In genomic region chr1:11730429-11730861, GRCh38 we compare ENCODE assay signal across 10 cellular contexts. TPM values are rescaled to one million over a fixed set of nuclear protein-coding genes. Genes with fewer than 3 reads are reported as not detected.
DNase-seq lines count a peak whose midpoint lies in the region; ATAC-seq, FAIRE-seq and TF ChIP-seq lines count a peak whose summit lies in the region.
"Had no signal": no experiment of that assay in that cellular context is flagged by ENCODE, and none has a peak within 500 bp of the region (broad histone marks: within the 10 kb centered on the region; RNA-seq: fewer than 3 reads in every experiment).

No MANE protein-coding gene starts in this region.

- H3K9me3 ChIP-seq in effector memory CD4-positive, alpha-beta T cell (ENCODE audit: control insufficient read depth, low read length), result no peaks in the 10 kb centered on the region
- no peaks in the 10 kb centered on the region for H3K9me3 ChIP-seq in osteoblast (ENCODE audit: low read depth, low read length)
- H3K9me3 ChIP-seq: A549 had no signal

- FAIRE-seq in urothelium cell line (lab: Jason Lieb, UNC), result no peak
- FAIRE-seq: A549 had no signal

- H3K4me2 ChIP-seq in osteoblast (ENCODE audit: insufficient read depth, low read length), result peak overlapping the region; percentile 30
- H3K4me2 ChIP-seq: A549 had no signal

- H2AFZ ChIP-seq in osteoblast (ENCODE audit: low read length), result peak overlapping the region; percentile 92

- H3K36me3 ChIP-seq in effector memory CD4-positive, alpha-beta T cell (ENCODE audit: control insufficient read depth, insufficient read depth, low read length), result no peaks in the 10 kb centered on the region
- no peaks in the 10 kb centered on the region for H3K36me3 ChIP-seq in osteoblast (ENCODE audit: insufficient read depth, low read length)

- H3K4me3 ChIP-seq in effector memory CD4-positive, alpha-beta T cell (ENCODE audit: insufficient read depth, low read depth, low read length, poor library complexity, severe bottlenecking), result no peak overlapping the region
- no peak overlapping the region for H3K4me3 ChIP-seq in osteoblast (ENCODE audit: insufficient read depth, low read length)
- H3K4me3 ChIP-seq: A549 had no signal

- peaks cover 21% of the 10 kb centered on the region for H3K4me1 ChIP-seq in effector memory CD4-positive, alpha-beta T cell (ENCODE audit: control insufficient read depth, insufficient read depth, low read length, poor library complexity, severe bottlenecking)
- H3K4me1 ChIP-seq in osteoblast (ENCODE audit: insufficient read depth, low read length), result peaks cover 9% of the 10 kb centered on the region
- H3K4me1 ChIP-seq: A549 had no signal

- no peak for ATAC-seq in HG02588 (IDR thresholded peaks at IDR 0.05; ENCODE audit: unreplicated experiment)
- ATAC-seq: A549 had no signal

- H3K27ac ChIP-seq in effector memory CD4-positive, alpha-beta T cell (ENCODE audit: insufficient read depth, low read length, poor library complexity, severe bottlenecking), result peak overlapping the region; percentile 42
- H3K27ac ChIP-seq in osteoblast (ENCODE audit: low read depth, low read length), result no peak overlapping the region
- H3K27ac ChIP-seq: A549 had no signal

- no peaks in the 10 kb centered on the region for H3K79me2 ChIP-seq in osteoblast (ENCODE audit: insufficient read depth, low read length)

- no peaks in the 10 kb centered on the region for H4K20me1 ChIP-seq in osteoblast (ENCODE audit: insufficient read depth, low read length)

- TF ChIP-seq CTCF in osteoblast (IDR thresholded peaks at IDR 0.05; ENCODE audit: extremely low read depth, low read depth, low read length), result no peak

- DNase-seq in NCI-H2227 treated with DMSO at 0.1 percent for 48 hours (lab: John Stamatoyannopoulos, UW) (peak; percentile 44), NCI-H2227 (lab: John Stamatoyannopoulos, UW; ENCODE audit: unreplicated experiment) (no peak), SIG-M5 (lab: John Stamatoyannopoulos, UW) (peak; percentile 86), osteoblast (ENCODE audit: insufficient read length, low spot score, missing footprints) (peak; percentile 64), GOT3 (lab: John Stamatoyannopoulos, UW) (no peak), urothelium cell line (ENCODE audit: low spot score) (no peak)
- DNase-seq in effector memory CD4-positive, alpha-beta T cell, result peak in 2 of 3 donors; percentile 9 to 33

- H3K27me3 ChIP-seq in effector memory CD4-positive, alpha-beta T cell (replicated peaks; ENCODE audit: control insufficient read depth, insufficient read depth, low read length, poor library complexity, severe bottlenecking), result no peaks in the 10 kb centered on the region
- H3K27me3 ChIP-seq in osteoblast (ENCODE audit: insufficient read depth, low read length), result no peaks in the 10 kb centered on the region

RNA-seq across cellular contexts. Expression of gene AGTRAP, which starts 5.5 kb away (rescaled TPM):
- 47.7 and 56.5 TPM in 2 replicates for total RNA-seq in osteoblast

RNA-seq across cellular contexts. Expression of gene C1orf167, which starts 31.5 kb away (rescaled TPM):
- under 0.01 TPM in 1 of 2 replicates, not detected in the other for total RNA-seq in osteoblast
- total RNA-seq: T-helper 1 cell treated with Interleukin-12 subunit alpha and Interleukin-12 subunit beta and Interleukin-4 antibody, amounts not matched to agents 30 ng/mL and 1 ng/mL, for 36 hours had no signal

RNA-seq across cellular contexts. Expression of gene DRAXIN, which starts 38.9 kb away (rescaled TPM):
- total RNA-seq in osteoblast, result under 0.01 TPM in 2 replicates

RNA-seq across cellular contexts. Expression of gene MAD2L2, which starts 49.5 kb away (rescaled TPM):
- 20.6 and 22.7 TPM in 2 replicates for total RNA-seq in osteoblast

Comparison
In these comparisons a context has a peak if more than half of its experiments do, and no peak if none do; other contexts are left out.
1. DNase-seq: peak in NCI-H2227 treated with DMSO at 0.1 percent for 48 hours (single experiment), SIG-M5 (single experiment), effector memory CD4-positive, alpha-beta T cell (2 of 3) and osteoblast (single experiment); none in NCI-H2227 (single experiment), GOT3 (single experiment) and urothelium cell line (single experiment).